Comparison of ENCODE assay signal across 13 cellular contexts in the genomic region with DNA sequence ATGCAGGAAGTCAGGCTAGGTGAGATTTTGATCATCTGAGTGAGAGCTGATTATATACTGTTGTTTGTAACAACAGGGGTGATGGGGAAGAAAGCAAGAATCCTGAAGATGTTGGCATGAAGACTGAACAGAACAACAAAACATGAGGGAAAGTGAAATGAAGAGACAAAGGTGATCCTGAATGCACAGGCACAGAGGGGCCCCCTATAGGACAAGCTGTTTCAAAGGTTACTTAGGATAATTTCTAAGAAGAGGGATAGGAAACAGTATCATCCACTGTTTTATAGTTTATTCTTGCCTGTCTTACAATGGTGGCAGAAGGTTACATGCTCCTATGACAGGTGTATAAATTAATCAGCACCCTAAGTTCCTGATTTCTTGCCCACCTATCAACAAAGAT.
DNase-seq lines count a peak whose midpoint lies in the region; ATAC-seq, FAIRE-seq and TF ChIP-seq lines count a peak whose summit lies in the region.
"Had no signal": no experiment of that assay in that cellular context is flagged by ENCODE, and none has a peak within 500 bp of the region (broad histone marks: within the 10 kb centered on the region; RNA-seq: fewer than 3 reads in every experiment).

No MANE protein-coding gene starts in this region.

- DNase-seq in AG10803 (ENCODE audit: low read depth) (no peak), GM12892 (ENCODE audit: insufficient read length) (no peak), OCI-LY7 (ENCODE audit: low spot score) (no peak), fibroblast of mammary gland (ENCODE audit: low read depth) (no peak), T-helper 9 cell (no peak), NCI-H187 (lab: John Stamatoyannopoulos, UW) (no peak), SJCRH30 (no peak)
- DNase-seq in natural killer cell treated with Interleukin-12 subunit alpha and Interleukin-12 subunit beta and Interleukin-15 and Interleukin-18, amount 100 ng/mL, for 72 hours (ENCODE audit: low spot score): no peak
- DNase-seq: activated CD4-positive, alpha-beta T cell treated with anti-CD3 and anti-CD28 coated beads for 4 hours; CD4-positive, CD25-positive, alpha-beta regulatory T cell; midbrain; NCI-H510A treated with DMSO at 0.1 percent for 48 hours; stimulated activated CD4-positive, alpha-beta T cell treated with anti-CD3 and anti-CD28 coated beads, Interleukin-4, amount 100 ng/mL, for 1 hour had no signal

- H3K79me2 ChIP-seq in OCI-LY7 (ENCODE audit: insufficient read depth, low read depth, low read length): no peaks in the 10 kb centered on the region

- no peaks in the 10 kb centered on the region for H3K36me3 ChIP-seq in OCI-LY7 (ENCODE audit: insufficient read depth, low read length)
- no peaks in the 10 kb centered on the region for H3K36me3 ChIP-seq in SJCRH30

- H3K9me3 ChIP-seq in OCI-LY7 (ENCODE audit: low read length) (no peaks in the 10 kb centered on the region), SJCRH30 (replicated peaks) (no peaks in the 10 kb centered on the region)

- peak; percentile 44 for FAIRE-seq in GM12892 (lab: Jason Lieb, UNC)

- no peaks in the 10 kb centered on the region for H3K36me3 Mint-ChIP-seq in natural killer cell treated with Interleukin-12 subunit alpha and Interleukin-12 subunit beta and Interleukin-15 and Interleukin-18, amount 100 ng/mL, for 72 hours
- H3K36me3 Mint-ChIP-seq: CD4-positive, CD25-positive, alpha-beta regulatory T cell had no signal

- TF ChIP-seq CTCF in AG10803 (conservative IDR thresholded peaks at IDR 0.05; ENCODE audit: low read length) (peak; percentile 28; the same call in 1 of the 2 replicates), OCI-LY7 (conservative IDR thresholded peaks at IDR 0.05; ENCODE audit: low read length) (peak; percentile 65), fibroblast of mammary gland (conservative IDR thresholded peaks at IDR 0.05; ENCODE audit: control insufficient read depth, insufficient read depth, low read depth, low read length) (peak; percentile 15)

- no peaks in the 10 kb centered on the region for H3K9me3 Mint-ChIP-seq in natural killer cell treated with Interleukin-12 subunit alpha and Interleukin-12 subunit beta and Interleukin-15 and Interleukin-18, amount 100 ng/mL, for 72 hours
- H3K9me3 Mint-ChIP-seq: CD4-positive, CD25-positive, alpha-beta regulatory T cell had no signal

- no peak overlapping the region for H3K27ac Mint-ChIP-seq in natural killer cell treated with Interleukin-12 subunit alpha and Interleukin-12 subunit beta and Interleukin-15 and Interleukin-18, amount 100 ng/mL, for 72 hours

- H3K4me3 Mint-ChIP-seq in natural killer cell treated with Interleukin-12 subunit alpha and Interleukin-12 subunit beta and Interleukin-15 and Interleukin-18, amount 100 ng/mL, for 72 hours: no peak overlapping the region
- H3K4me3 Mint-ChIP-seq: CD4-positive, CD25-positive, alpha-beta regulatory T cell had no signal

- no peak overlapping the region for H3K27ac ChIP-seq in OCI-LY7 (ENCODE audit: low read depth, low read length, poor library complexity, severe bottlenecking)
- H3K27ac ChIP-seq in SJCRH30: no peak overlapping the region

- no peaks in the 10 kb centered on the region for H3K9me2 ChIP-seq in OCI-LY7 (ENCODE audit: insufficient read depth, low read length)

- POLR2A ChIA-PET in OCI-LY7 (lab: Charles Lee): interaction anchor here (0.7 kb wide), 1 partner anchor 608 kb away, joined by 4 read pairs; no protein-coding TSS in a partner anchor

- H3K4me1 ChIP-seq in OCI-LY7 (ENCODE audit: insufficient read depth, low read length, poor library complexity, severe bottlenecking) (peaks cover 8% of the 10 kb centered on the region), SJCRH30 (no peaks in the 10 kb centered on the region)

- H3K27me3 Mint-ChIP-seq in natural killer cell treated with Interleukin-12 subunit alpha and Interleukin-12 subunit beta and Interleukin-15 and Interleukin-18, amount 100 ng/mL, for 72 hours: peaks cover 3 to 12% of the 10 kb centered on the region in 2 donors

- no peak for TF ChIP-seq POLR2A in GM12892 (IDR thresholded peaks at IDR 0.05; ENCODE audit: low read depth, low read length)

- no peaks in the 10 kb centered on the region for H4K20me1 ChIP-seq in OCI-LY7 (ENCODE audit: insufficient read depth, low read length)

- H3K4me2 ChIP-seq in OCI-LY7 (ENCODE audit: low read length): no peak overlapping the region

- no peak for ATAC-seq in natural killer cell treated with Interleukin-12 subunit alpha and Interleukin-12 subunit beta and Interleukin-15 and Interleukin-18, amount 100 ng/mL, for 72 hours

- BruUV-seq in OCI-LY7 (replicated peaks; lab: Mats Ljungman, UMichigan): no TSS peak

- no peak overlapping the region for H3K4me3 ChIP-seq in AG10803 (ENCODE audit: low read length)
- no peak overlapping the region for H3K4me3 ChIP-seq in OCI-LY7 (ENCODE audit: low read depth, low read length, poor library complexity, severe bottlenecking)
- H3K4me3 ChIP-seq in fibroblast of mammary gland (ENCODE audit: control insufficient read depth, low read depth, low read length): no peak overlapping the region
- no peak overlapping the region for H3K4me3 ChIP-seq in SJCRH30

- CTCF ChIA-PET in OCI-LY7 (lab: Charles Lee; ENCODE audit: unreplicated experiment): no interaction called here

- no peaks in the 10 kb centered on the region for H3K27me3 ChIP-seq in SJCRH30

- H2AFZ ChIP-seq in OCI-LY7 (ENCODE audit: low read length): no peak overlapping the region

- H3K4me1 Mint-ChIP-seq in natural killer cell treated with Interleukin-12 subunit alpha and Interleukin-12 subunit beta and Interleukin-15 and Interleukin-18, amount 100 ng/mL, for 72 hours (ENCODE audit: low read depth in 2 of 2): peaks cover 0 to 7% of the 10 kb centered on the region in 2 donors

- intact Hi-C loops in OCI-LY7 (cut with micrococcal nuclease; ENCODE audit: unreplicated experiment): no loop called here

Comparison
In these comparisons a context has a peak if more than half of its experiments do, and no peak if none do; other contexts are left out.
1. CTCF ChIP-seq: peak in every context shown above with its lines; median percentile 65 in OCI-LY7; 28 in AG10803; 15 in fibroblast of mammary gland.